9 cellular contexts compared by ENCODE assay signal in the genomic region with DNA sequence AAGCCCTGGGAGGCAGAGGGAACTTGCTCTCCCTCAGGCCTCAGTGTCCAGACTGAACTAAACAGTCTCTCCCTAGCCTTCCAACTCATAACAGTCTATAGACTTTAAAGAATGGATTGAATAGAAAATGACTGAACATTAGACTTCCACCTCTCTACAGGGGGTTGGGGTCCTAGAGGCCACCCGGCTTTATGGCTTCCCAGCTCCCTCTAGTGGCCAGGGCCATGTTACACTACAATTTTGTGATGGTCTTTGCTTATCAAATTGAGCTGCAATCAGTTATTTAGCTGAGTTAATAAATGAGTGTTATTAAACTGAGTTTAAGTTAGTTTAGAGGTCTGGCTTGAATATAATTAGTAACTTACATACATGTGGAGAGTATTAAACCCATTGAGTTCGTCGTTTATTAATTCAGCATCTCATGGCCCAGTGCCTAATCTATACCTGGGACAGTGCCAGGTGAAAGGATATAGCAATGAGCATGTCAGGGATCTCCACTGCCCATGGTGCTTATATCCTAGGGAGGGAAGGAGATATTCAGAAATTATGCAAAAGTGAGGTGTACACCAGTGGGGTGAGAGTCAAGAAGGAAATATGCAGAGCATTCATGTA.
DNase-seq lines count a peak whose midpoint lies in the region; ATAC-seq and TF ChIP-seq lines count a peak whose summit lies in the region.
"Had no signal": no experiment of that assay in that cellular context is flagged by ENCODE, and none has a peak within 500 bp of the region (broad histone marks: within the 10 kb centered on the region; RNA-seq: fewer than 3 reads in every experiment).

No MANE protein-coding gene starts in this region.

- H3K27ac Mint-ChIP-seq in activated CD8-positive, alpha-beta memory T cell treated with anti-CD3 and anti-CD28 coated beads, Interleukin-2, amount 10 ng/mL, durations not matched to agents 7 days and 5 days: no peak overlapping the region

- H3K4me1 Mint-ChIP-seq in activated CD8-positive, alpha-beta memory T cell treated with anti-CD3 and anti-CD28 coated beads, Interleukin-2, amount 10 ng/mL, durations not matched to agents 7 days and 5 days: no peaks in the 10 kb centered on the region

- peak; percentile 59 for ATAC-seq in GM21381 (IDR thresholded peaks at IDR 0.05; ENCODE audit: unreplicated experiment)
- peak; percentile 51 for ATAC-seq in activated CD8-positive, alpha-beta memory T cell treated with anti-CD3 and anti-CD28 coated beads, Interleukin-2, amount 10 ng/mL, durations not matched to agents 7 days and 5 days
- no peak for ATAC-seq in HG03521 (IDR thresholded peaks at IDR 0.05; ENCODE audit: unreplicated experiment)
- no peak for ATAC-seq in HG03025 (IDR thresholded peaks at IDR 0.05; ENCODE audit: low FRiP score, unreplicated experiment)

- no peaks in the 10 kb centered on the region for H3K9me3 ChIP-seq in skeletal muscle satellite cell (replicated peaks; ENCODE audit: low read length)

- H3K9me3 Mint-ChIP-seq in activated CD8-positive, alpha-beta memory T cell treated with anti-CD3 and anti-CD28 coated beads, Interleukin-2, amount 10 ng/mL, durations not matched to agents 7 days and 5 days (ENCODE audit: low read depth): no peaks in the 10 kb centered on the region

- no peaks in the 10 kb centered on the region for H3K36me3 Mint-ChIP-seq in activated CD8-positive, alpha-beta memory T cell treated with anti-CD3 and anti-CD28 coated beads, Interleukin-2, amount 10 ng/mL, durations not matched to agents 7 days and 5 days

- H3K36me3 ChIP-seq in skeletal muscle satellite cell (ENCODE audit: insufficient read depth, low read length): no peaks in the 10 kb centered on the region

- H3K4me1 ChIP-seq in skeletal muscle satellite cell (ENCODE audit: control insufficient read depth, insufficient read depth, low read length): peaks cover 17% of the 10 kb centered on the region

- peaks cover 2% of the 10 kb centered on the region for H3K27me3 Mint-ChIP-seq in activated CD8-positive, alpha-beta memory T cell treated with anti-CD3 and anti-CD28 coated beads, Interleukin-2, amount 10 ng/mL, durations not matched to agents 7 days and 5 days

- CTCF ChIA-PET in activated CD8-positive, alpha-beta memory T cell treated with anti-CD3 and anti-CD28 coated beads, Interleukin-2, amount 10 ng/mL, durations not matched to agents 7 days and 5 days (lab: Charles Lee): interaction anchor here (0.6 to 8.3 kb wide), 50 partner anchors 9 to 225 kb away, joined by 3 to 86 read pairs (median 4); partner anchors contain the start of gene ADRB2

- H3K27me3 ChIP-seq in skeletal muscle satellite cell (ENCODE audit: control insufficient read depth, insufficient read depth, low read length): no peaks in the 10 kb centered on the region

- H3K4me3 ChIP-seq in fibroblast of villous mesenchyme (ENCODE audit: low read depth, low read length): no peak overlapping the region
- H3K4me3 ChIP-seq in skeletal muscle satellite cell (ENCODE audit: low read length): no peak overlapping the region
- H3K4me3 ChIP-seq: SK-N-MC had no signal

- peak; percentile 81 for TF ChIP-seq CTCF in fibroblast of villous mesenchyme (IDR thresholded peaks at IDR 0.05; ENCODE audit: insufficient read depth, low read depth, low read length)

- H3K4me3 Mint-ChIP-seq in activated CD8-positive, alpha-beta memory T cell treated with anti-CD3 and anti-CD28 coated beads, Interleukin-2, amount 10 ng/mL, durations not matched to agents 7 days and 5 days: no peak overlapping the region

- no peak overlapping the region for H3K4me2 ChIP-seq in skeletal muscle satellite cell (ENCODE audit: low read length)

- peak overlapping the region; percentile 11 for H3K9ac ChIP-seq in skeletal muscle satellite cell (ENCODE audit: low read depth, low read length)

- peak; percentile 8 for DNase-seq in CMK (ENCODE audit: low read depth)
- peak; percentile 31 for DNase-seq in NCI-H460 (ENCODE audit: extremely low read depth, low read depth)
- peak; percentile 64 for DNase-seq in activated CD8-positive, alpha-beta memory T cell treated with anti-CD3 and anti-CD28 coated beads, Interleukin-2, amount 10 ng/mL, durations not matched to agents 7 days and 5 days
- peak; percentile 34 for DNase-seq in fibroblast of villous mesenchyme (ENCODE audit: low read depth)

Comparison
In these comparisons a context has a peak if more than half of its experiments do, and no peak if none do; other contexts are left out.
1. DNase-seq: peak in every context shown above with its lines; median percentile 64 in activated CD8-positive, alpha-beta memory T cell treated with anti-CD3 and anti-CD28 coated beads, Interleukin-2, amount 10 ng/mL, durations not matched to agents 7 days and 5 days; 34 in fibroblast of villous mesenchyme; 31 in NCI-H460; 8 in CMK.
2. ATAC-seq: peak in GM21381 (single experiment) and activated CD8-positive, alpha-beta memory T cell treated with anti-CD3 and anti-CD28 coated beads, Interleukin-2, amount 10 ng/mL, durations not matched to agents 7 days and 5 days (single experiment); none in HG03521 (single experiment) and HG03025 (single experiment).